ENCODE assay signal across 13 cellular contexts in the genomic region with DNA sequence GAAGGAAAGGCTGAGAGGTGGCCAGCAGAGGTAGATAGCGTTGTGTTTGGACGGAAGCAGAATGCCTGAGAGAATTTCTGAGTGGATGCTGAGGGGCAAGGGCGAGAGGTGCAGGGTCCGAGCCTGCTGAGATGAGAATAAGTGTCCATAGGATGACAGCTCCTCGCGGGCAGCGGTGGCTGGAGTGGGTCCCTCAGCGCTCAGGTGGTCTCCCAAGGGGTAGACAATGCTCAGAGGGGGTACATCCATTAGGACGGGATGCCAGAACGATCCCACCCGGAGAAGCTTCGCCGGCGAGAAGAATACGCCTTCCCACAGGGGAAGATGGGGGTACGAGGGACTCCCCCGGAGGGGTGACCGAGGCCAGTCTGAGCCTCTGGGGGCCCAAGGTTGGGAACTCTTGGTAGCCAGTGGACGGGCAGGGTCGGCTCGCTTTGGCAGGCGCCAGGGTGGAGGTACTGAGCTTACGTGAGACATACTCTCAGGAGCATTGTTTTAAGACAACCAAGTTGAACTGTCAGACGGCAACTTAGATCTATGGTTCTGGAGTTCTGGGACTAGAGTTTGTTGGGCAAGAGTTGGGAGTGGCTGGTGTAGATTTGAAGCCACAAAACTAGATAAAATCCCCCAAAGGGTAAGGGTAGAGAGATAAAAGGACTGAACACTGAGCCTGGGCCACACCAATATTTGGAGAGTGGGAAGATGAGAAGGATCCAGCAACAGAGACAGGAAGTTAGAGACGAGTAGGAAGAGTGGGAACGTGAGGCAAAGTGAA.
"Had no signal": no experiment of that assay in that cellular context is flagged by ENCODE, and none has a peak within 500 bp of the region (broad histone marks: within the 10 kb centered on the region; RNA-seq: fewer than 3 reads in every experiment).

No MANE protein-coding gene starts in this region.

- H3K27me3 ChIP-seq: esophagus squamous epithelium, gastroesophageal sphincter, right lobe of liver, tibial artery, upper lobe of left lung, uterus had no signal

- H3K9me3 ChIP-seq: esophagus squamous epithelium, gastroesophageal sphincter, psoas muscle, right lobe of liver, tibial artery, upper lobe of left lung, uterus had no signal

- H3K79me2 ChIP-seq: parathyroid adenoma had no signal

- H3K27ac ChIP-seq: esophagus squamous epithelium, parathyroid adenoma, psoas muscle, right lobe of liver, tibial artery, upper lobe of left lung, uterus had no signal

- H3K4me3 ChIP-seq: esophagus squamous epithelium, gastroesophageal sphincter, lung, psoas muscle, right lobe of liver, tibial artery, upper lobe of left lung, uterus had no signal

- H3K9ac ChIP-seq: parathyroid adenoma had no signal

- H3K36me3 ChIP-seq: right lobe of liver, uterus had no signal

- FAIRE-seq: endometrium had no signal

- DNase-seq: esophagus squamous epithelium, midbrain, occipital lobe, tibial artery had no signal

- H3K4me1 ChIP-seq: esophagus squamous epithelium, parathyroid adenoma, psoas muscle, right lobe of liver, tibial artery, upper lobe of left lung, uterus had no signal

- H2AFZ ChIP-seq: parathyroid adenoma had no signal

- ATAC-seq: gastroesophageal sphincter; stimulated activated memory B cell treated with anti-CD40 and anti-IgM and Interleukin-4, amounts not matched to agents 10 μg/mL and 1 μg/mL and 100 μg/mL, for 72 hours had no signal
